In the genomic region with DNA sequence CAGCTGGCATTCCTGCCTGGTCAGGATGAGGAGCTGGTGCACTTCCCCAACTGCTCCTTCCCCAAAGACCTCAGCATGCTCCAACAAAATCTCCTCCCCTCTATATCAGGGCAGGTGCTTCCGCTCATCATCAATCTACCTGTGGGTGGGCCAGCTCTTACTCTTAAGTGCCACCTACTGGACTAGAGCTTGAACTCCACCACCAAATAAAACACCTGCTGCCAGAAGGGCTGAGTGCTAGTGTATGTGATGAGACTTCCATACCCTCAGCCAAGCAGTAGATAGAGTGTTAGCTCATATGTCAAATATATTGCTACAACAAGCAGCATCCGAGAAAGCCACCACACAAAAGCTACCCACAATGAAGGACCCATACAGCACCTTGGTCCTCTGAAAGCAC, we compare ENCODE assay signal across 11 cellular contexts.
DNase-seq lines count a peak whose midpoint lies in the region; ATAC-seq, FAIRE-seq and TF ChIP-seq lines count a peak whose summit lies in the region.
"Had no signal": no experiment of that assay in that cellular context is flagged by ENCODE, and none has a peak within 500 bp of the region (broad histone marks: within the 10 kb centered on the region; RNA-seq: fewer than 3 reads in every experiment).

No MANE protein-coding gene starts in this region.

- H3K4me2 ChIP-seq in SU-DHL-6 (ENCODE audit: low read depth, low read length, poor library complexity, severe bottlenecking), result no peak overlapping the region

- H3K9me3 ChIP-seq in SU-DHL-6 (ENCODE audit: insufficient read depth, low read length), result peaks cover 35% of the 10 kb centered on the region; the same call in 1 of the 2 replicates
- peaks cover 14% of the 10 kb centered on the region for H3K9me3 ChIP-seq in CD8-positive, alpha-beta memory T cell (ENCODE audit: low read length)

- peaks cover 23% of the 10 kb centered on the region for H3K36me3 ChIP-seq in SU-DHL-6 (ENCODE audit: low read length)
- no peaks in the 10 kb centered on the region for H3K36me3 ChIP-seq in kidney epithelial cell (ENCODE audit: control insufficient read depth, insufficient read depth, low read length)
- no peaks in the 10 kb centered on the region for H3K36me3 ChIP-seq in CD8-positive, alpha-beta memory T cell (ENCODE audit: insufficient read depth, low read length)

- TF ChIP-seq CTCF in SU-DHL-6 (IDR thresholded peaks at IDR 0.05; ENCODE audit: insufficient read depth, low read length, poor library complexity, severe bottlenecking) (peak; percentile 27), kidney epithelial cell (IDR thresholded peaks at IDR 0.05; ENCODE audit: insufficient read depth, low read length, poor library complexity, severe bottlenecking) (peak; percentile 24)

- H3K4me3 Mint-ChIP-seq in CD8-positive, alpha-beta memory T cell, result no peak overlapping the region
- H3K4me3 Mint-ChIP-seq: activated T-cell treated with anti-CD3 and anti-CD28 coated beads, Interleukin-2, amount 50 U/mL, for 24 hours; immature natural killer cell; T-helper 1 cell treated with Interleukin-12 subunit alpha and Interleukin-12 subunit beta and Interleukin-4 antibody, amounts not matched to agents 30 μg/mL and 1 μg/mL, for 36 hours had no signal

- no peaks in the 10 kb centered on the region for H3K4me1 ChIP-seq in CD8-positive, alpha-beta memory T cell (ENCODE audit: insufficient read depth, low read length)

- ATAC-seq in HG03139 (IDR thresholded peaks at IDR 0.05; ENCODE audit: unreplicated experiment), result no peak

- FAIRE-seq in GM19239 (lab: Jason Lieb, UNC) (peak; percentile 28), urothelium cell line (lab: Jason Lieb, UNC) (no peak)

- in situ Hi-C loops in Caki2 (cut with HindIII; ENCODE audit: low pct_unique_long_range_greater_than_20kb, low sequenced_read_pairs), result no loop called here

- no peak overlapping the region for H3K27ac Mint-ChIP-seq in CD8-positive, alpha-beta memory T cell
- H3K27ac Mint-ChIP-seq: activated T-cell treated with anti-CD3 and anti-CD28 coated beads, Interleukin-2, amount 50 U/mL, for 24 hours; immature natural killer cell; T-helper 1 cell treated with Interleukin-12 subunit alpha and Interleukin-12 subunit beta and Interleukin-4 antibody, amounts not matched to agents 30 μg/mL and 1 μg/mL, for 36 hours had no signal

- H3K27ac ChIP-seq in SU-DHL-6 (ENCODE audit: low read depth, low read length), result peak overlapping the region; percentile 7; the same call in 1 of the 2 replicates
- no peak overlapping the region for H3K27ac ChIP-seq in CD8-positive, alpha-beta memory T cell (ENCODE audit: low read depth, low read length)

- H4K20me1 ChIP-seq in SU-DHL-6 (ENCODE audit: low read depth, low read length), result no peaks in the 10 kb centered on the region

- no peaks in the 10 kb centered on the region for H3K9me2 ChIP-seq in SU-DHL-6 (replicated peaks; ENCODE audit: insufficient read depth, low read length)

- POLR2A ChIA-PET in CD8-positive, alpha-beta memory T cell (lab: Charles Lee), result no interaction called here

- H3K27me3 ChIP-seq in SU-DHL-6 (ENCODE audit: low read length), result no peaks in the 10 kb centered on the region
- H3K27me3 ChIP-seq in kidney epithelial cell (ENCODE audit: control insufficient read depth, insufficient read depth, low read length), result no peaks in the 10 kb centered on the region
- no peaks in the 10 kb centered on the region for H3K27me3 ChIP-seq in CD8-positive, alpha-beta memory T cell (ENCODE audit: insufficient read depth, low read length, poor library complexity, severe bottlenecking)

- peak; percentile 6 for DNase-seq in Caki2 (ENCODE audit: low read depth)
- no peak for DNase-seq in GM19239 (ENCODE audit: insufficient read length, low spot score)
- DNase-seq in kidney epithelial cell (ENCODE audit: low read depth), result no peak
- no peak for DNase-seq in urothelium cell line (ENCODE audit: low spot score)
- DNase-seq in CD8-positive, alpha-beta memory T cell, result no peak
- no peak for DNase-seq in KG1 (lab: John Stamatoyannopoulos, UW)
- DNase-seq: activated T-cell treated with anti-CD3 and anti-CD28 coated beads, Interleukin-2, amount 50 U/mL, for 24 hours; immature natural killer cell had no signal

- H3K4me3 ChIP-seq in SU-DHL-6 (ENCODE audit: insufficient read depth, low read length, poor library complexity, severe bottlenecking) (no peak overlapping the region), kidney epithelial cell (ENCODE audit: low read depth, low read length) (no peak overlapping the region)
- no peak overlapping the region for H3K4me3 ChIP-seq in CD8-positive, alpha-beta memory T cell (ENCODE audit: low read length)

- H3K27me3 Mint-ChIP-seq in CD8-positive, alpha-beta memory T cell, result peaks cover 0 to 3% of the 10 kb centered on the region in 2 donors
- H3K27me3 Mint-ChIP-seq: activated T-cell treated with anti-CD3 and anti-CD28 coated beads, Interleukin-2, amount 50 U/mL, for 24 hours had no signal

- no peaks in the 10 kb centered on the region for H3F3A ChIP-seq in SU-DHL-6 (ENCODE audit: insufficient read depth)

- no peaks in the 10 kb centered on the region for H3K4me1 Mint-ChIP-seq in CD8-positive, alpha-beta memory T cell
- H3K4me1 Mint-ChIP-seq: immature natural killer cell had no signal

- CTCF ChIA-PET in CD8-positive, alpha-beta memory T cell (lab: Charles Lee), result no interaction called here

- H3K9me3 Mint-ChIP-seq in CD8-positive, alpha-beta memory T cell, result peaks cover 19 to 35% (median 28%) of the 10 kb centered on the region in 5 donors

- no peak overlapping the region for H2AFZ ChIP-seq in SU-DHL-6 (ENCODE audit: low read depth, low read length, severe bottlenecking)

- H3K36me3 Mint-ChIP-seq in CD8-positive, alpha-beta memory T cell, result peaks cover 10 to 54% (median 17%) of the 10 kb centered on the region in 3 donors

- no peak overlapping the region for H3K9ac ChIP-seq in SU-DHL-6 (ENCODE audit: low read length)

- no peaks in the 10 kb centered on the region for H3K79me2 ChIP-seq in SU-DHL-6 (ENCODE audit: insufficient read depth, low read length)
